In the genomic region with DNA sequence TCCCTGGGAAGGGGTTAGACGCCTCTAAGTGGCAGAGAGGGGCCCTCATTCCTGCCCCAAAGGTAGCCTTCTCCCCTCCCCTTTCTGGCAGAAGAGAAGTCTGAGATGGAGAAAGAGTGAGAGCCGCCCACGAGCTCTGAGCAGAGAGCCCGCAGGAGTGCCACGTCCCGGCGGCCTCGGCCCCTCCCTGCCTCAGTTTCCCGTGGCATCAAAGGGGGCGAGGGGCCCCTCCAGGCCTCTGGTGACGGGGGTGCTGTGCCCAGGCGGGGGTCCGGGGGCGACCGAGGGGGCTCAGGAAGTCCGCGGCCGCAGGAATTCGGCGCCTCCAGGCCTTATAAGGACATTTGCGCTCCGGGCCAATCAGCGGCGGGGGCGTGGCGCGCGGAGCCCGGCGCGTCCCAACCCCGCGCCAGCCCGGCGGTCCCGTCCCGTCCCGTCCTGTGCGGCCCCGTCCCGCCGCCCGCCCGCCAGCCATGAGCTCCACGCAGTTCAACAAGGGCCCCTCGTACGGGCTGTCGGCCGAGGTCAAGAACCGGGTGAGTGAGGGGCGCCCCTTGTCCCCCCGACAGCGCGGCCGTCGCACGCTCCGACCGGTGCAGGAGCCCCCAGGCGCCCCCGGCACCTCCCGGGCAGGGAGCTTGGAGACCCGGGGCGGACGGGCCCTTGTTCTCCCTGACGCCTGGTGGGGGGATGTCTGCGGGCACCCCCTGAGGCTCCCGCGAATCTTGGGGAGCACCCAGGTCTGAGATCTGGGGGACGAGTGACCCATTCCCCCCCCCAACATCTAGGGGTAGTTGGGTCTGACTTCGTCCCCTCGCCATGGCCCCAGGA, we compare ENCODE assay signal across 1 cellular context.
TF ChIP-seq lines count a peak whose summit lies in the region.

A gene (plus strand): TSS at position 420 of the 831 bp plus-strand sequence. CDS start 54 bp downstream, at position 474.

TF ChIP-seq in GM12878, 131 proteins besides CTCF, POLR2A, EP300 and RAD21 (continued from another document and continues in another):
- TF ChIP-seq, protein P1, sequence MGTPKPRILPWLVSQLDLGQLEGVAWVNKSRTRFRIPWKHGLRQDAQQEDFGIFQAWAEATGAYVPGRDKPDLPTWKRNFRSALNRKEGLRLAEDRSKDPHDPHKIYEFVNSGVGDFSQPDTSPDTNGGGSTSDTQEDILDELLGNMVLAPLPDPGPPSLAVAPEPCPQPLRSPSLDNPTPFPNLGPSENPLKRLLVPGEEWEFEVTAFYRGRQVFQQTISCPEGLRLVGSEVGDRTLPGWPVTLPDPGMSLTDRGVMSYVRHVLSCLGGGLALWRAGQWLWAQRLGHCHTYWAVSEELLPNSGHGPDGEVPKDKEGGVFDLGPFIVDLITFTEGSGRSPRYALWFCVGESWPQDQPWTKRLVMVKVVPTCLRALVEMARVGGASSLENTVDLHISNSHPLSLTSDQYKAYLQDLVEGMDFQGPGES (IDR thresholded peaks at IDR 0.05) = no peak
- peak; percentile 6; the same call in 1 of the 2 replicates for TF ChIP-seq HCFC1 (IDR thresholded peaks at IDR 0.05; ENCODE audit: low read length)
- no peak for TF ChIP-seq SUZ12 (IDR thresholded peaks at IDR 0.05; ENCODE audit: unreplicated experiment)
- peak; percentile 21; the same call in 1 of the 2 replicates for TF ChIP-seq CREM (IDR thresholded peaks at IDR 0.05; ENCODE audit: low read depth)
- no peak for TF ChIP-seq RELA (IDR thresholded peaks at IDR 0.05; ENCODE audit: borderline replicate concordance, partially characterized antibody)
- TF ChIP-seq ZZZ3 (IDR thresholded peaks at IDR 0.05; ENCODE audit: control insufficient read depth, insufficient read length, low read depth) = no peak
- TF ChIP-seq WRNIP1 (IDR thresholded peaks at IDR 0.05; ENCODE audit: borderline replicate concordance, low read depth, low read length) = no peak
- no peak for TF ChIP-seq NFYA (IDR thresholded peaks at IDR 0.05; ENCODE audit: borderline replicate concordance, low read depth, low read length)
- TF ChIP-seq, protein P2, sequence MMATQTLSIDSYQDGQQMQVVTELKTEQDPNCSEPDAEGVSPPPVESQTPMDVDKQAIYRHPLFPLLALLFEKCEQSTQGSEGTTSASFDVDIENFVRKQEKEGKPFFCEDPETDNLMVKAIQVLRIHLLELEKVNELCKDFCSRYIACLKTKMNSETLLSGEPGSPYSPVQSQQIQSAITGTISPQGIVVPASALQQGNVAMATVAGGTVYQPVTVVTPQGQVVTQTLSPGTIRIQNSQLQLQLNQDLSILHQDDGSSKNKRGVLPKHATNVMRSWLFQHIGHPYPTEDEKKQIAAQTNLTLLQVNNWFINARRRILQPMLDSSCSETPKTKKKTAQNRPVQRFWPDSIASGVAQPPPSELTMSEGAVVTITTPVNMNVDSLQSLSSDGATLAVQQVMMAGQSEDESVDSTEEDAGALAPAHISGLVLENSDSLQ (IDR thresholded peaks at IDR 0.05) = no peak
- TF ChIP-seq, protein P3, sequence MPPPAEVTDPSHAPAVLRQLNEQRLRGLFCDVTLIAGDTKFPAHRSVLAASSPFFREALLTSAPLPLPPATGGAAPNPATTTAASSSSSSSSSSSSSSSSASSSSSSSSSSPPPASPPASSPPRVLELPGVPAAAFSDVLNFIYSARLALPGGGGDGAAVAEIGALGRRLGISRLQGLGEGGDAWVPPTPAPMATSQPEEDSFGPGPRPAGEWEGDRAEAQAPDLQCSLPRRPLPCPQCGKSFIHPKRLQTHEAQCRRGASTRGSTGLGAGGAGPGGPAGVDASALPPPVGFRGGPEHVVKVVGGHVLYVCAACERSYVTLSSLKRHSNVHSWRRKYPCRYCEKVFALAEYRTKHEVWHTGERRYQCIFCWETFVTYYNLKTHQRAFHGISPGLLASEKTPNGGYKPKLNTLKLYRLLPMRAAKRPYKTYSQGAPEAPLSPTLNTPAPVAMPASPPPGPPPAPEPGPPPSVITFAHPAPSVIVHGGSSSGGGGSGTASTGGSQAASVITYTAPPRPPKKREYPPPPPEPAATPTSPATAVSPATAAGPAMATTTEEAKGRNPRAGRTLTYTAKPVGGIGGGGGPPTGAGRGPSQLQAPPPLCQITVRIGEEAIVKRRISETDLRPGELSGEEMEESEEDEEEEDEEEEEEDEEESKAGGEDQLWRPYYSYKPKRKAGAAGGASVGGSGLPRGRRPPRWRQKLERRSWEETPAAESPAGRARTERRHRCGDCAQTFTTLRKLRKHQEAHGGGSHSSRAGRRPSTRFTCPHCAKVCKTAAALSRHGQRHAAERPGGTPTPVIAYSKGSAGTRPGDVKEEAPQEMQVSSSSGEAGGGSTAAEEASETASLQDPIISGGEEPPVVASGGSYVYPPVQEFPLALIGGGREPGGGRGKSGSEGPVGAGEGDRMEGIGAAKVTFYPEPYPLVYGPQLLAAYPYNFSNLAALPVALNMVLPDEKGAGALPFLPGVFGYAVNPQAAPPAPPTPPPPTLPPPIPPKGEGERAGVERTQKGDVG (CRISPR knock-in tag; IDR thresholded peaks at IDR 0.05) = no peak
- TF ChIP-seq, protein P4, sequence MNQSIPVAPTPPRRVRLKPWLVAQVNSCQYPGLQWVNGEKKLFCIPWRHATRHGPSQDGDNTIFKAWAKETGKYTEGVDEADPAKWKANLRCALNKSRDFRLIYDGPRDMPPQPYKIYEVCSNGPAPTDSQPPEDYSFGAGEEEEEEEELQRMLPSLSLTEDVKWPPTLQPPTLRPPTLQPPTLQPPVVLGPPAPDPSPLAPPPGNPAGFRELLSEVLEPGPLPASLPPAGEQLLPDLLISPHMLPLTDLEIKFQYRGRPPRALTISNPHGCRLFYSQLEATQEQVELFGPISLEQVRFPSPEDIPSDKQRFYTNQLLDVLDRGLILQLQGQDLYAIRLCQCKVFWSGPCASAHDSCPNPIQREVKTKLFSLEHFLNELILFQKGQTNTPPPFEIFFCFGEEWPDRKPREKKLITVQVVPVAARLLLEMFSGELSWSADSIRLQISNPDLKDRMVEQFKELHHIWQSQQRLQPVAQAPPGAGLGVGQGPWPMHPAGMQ (IDR thresholded peaks at IDR 0.05; ENCODE audit: borderline replicate concordance) = no peak
- TF ChIP-seq JUNB (IDR thresholded peaks at IDR 0.05) = no peak
- TF ChIP-seq, protein P5, sequence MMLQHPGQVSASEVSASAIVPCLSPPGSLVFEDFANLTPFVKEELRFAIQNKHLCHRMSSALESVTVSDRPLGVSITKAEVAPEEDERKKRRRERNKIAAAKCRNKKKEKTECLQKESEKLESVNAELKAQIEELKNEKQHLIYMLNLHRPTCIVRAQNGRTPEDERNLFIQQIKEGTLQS (IDR thresholded peaks at IDR 0.05; ENCODE audit: borderline replicate concordance, extremely low read depth, low read depth, low read length) = no peak
- no peak for TF ChIP-seq SMAD1 (IDR thresholded peaks at IDR 0.05; ENCODE audit: low read depth, partially characterized antibody)
- no peak for TF ChIP-seq RCOR1 (conservative IDR thresholded peaks at IDR 0.05; ENCODE audit: low read depth, low read length)
- TF ChIP-seq, protein P6, sequence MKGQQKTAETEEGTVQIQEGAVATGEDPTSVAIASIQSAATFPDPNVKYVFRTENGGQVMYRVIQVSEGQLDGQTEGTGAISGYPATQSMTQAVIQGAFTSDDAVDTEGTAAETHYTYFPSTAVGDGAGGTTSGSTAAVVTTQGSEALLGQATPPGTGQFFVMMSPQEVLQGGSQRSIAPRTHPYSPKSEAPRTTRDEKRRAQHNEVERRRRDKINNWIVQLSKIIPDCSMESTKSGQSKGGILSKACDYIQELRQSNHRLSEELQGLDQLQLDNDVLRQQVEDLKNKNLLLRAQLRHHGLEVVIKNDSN (IDR thresholded peaks at IDR 0.05; ENCODE audit: borderline replicate concordance, extremely low read length, insufficient read depth, low read depth, low read length) = no peak
- TF ChIP-seq ETV6 (conservative IDR thresholded peaks at IDR 0.05 in 1 of 2, IDR thresholded peaks at IDR 0.05 in 1 of 2; ENCODE audit: borderline replicate concordance in 1 of 2, low read depth in 1 of 2) = no peak
- TF ChIP-seq, protein P7, sequence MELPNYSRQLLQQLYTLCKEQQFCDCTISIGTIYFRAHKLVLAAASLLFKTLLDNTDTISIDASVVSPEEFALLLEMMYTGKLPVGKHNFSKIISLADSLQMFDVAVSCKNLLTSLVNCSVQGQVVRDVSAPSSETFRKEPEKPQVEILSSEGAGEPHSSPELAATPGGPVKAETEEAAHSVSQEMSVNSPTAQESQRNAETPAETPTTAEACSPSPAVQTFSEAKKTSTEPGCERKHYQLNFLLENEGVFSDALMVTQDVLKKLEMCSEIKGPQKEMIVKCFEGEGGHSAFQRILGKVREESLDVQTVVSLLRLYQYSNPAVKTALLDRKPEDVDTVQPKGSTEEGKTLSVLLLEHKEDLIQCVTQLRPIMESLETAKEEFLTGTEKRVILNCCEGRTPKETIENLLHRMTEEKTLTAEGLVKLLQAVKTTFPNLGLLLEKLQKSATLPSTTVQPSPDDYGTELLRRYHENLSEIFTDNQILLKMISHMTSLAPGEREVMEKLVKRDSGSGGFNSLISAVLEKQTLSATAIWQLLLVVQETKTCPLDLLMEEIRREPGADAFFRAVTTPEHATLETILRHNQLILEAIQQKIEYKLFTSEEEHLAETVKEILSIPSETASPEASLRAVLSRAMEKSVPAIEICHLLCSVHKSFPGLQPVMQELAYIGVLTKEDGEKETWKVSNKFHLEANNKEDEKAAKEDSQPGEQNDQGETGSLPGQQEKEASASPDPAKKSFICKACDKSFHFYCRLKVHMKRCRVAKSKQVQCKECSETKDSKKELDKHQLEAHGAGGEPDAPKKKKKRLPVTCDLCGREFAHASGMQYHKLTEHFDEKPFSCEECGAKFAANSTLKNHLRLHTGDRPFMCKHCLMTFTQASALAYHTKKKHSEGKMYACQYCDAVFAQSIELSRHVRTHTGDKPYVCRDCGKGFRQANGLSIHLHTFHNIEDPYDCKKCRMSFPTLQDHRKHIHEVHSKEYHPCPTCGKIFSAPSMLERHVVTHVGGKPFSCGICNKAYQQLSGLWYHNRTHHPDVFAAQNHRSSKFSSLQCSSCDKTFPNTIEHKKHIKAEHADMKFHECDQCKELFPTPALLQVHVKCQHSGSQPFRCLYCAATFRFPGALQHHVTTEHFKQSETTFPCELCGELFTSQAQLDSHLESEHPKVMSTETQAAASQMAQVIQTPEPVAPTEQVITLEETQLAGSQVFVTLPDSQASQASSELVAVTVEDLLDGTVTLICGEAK (IDR thresholded peaks at IDR 0.05; ENCODE audit: borderline replicate concordance) = no peak
- no peak for TF ChIP-seq NFIC (IDR thresholded peaks at IDR 0.05; ENCODE audit: low read depth, low read length)
- no peak for TF ChIP-seq KDM1A (IDR thresholded peaks at IDR 0.05; ENCODE audit: borderline replicate concordance)
- TF ChIP-seq, protein P8, sequence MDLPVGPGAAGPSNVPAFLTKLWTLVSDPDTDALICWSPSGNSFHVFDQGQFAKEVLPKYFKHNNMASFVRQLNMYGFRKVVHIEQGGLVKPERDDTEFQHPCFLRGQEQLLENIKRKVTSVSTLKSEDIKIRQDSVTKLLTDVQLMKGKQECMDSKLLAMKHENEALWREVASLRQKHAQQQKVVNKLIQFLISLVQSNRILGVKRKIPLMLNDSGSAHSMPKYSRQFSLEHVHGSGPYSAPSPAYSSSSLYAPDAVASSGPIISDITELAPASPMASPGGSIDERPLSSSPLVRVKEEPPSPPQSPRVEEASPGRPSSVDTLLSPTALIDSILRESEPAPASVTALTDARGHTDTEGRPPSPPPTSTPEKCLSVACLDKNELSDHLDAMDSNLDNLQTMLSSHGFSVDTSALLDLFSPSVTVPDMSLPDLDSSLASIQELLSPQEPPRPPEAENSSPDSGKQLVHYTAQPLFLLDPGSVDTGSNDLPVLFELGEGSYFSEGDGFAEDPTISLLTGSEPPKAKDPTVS (IDR thresholded peaks at IDR 0.05; ENCODE audit: low read depth, low read length) = no peak
- TF ChIP-seq, protein P9, sequence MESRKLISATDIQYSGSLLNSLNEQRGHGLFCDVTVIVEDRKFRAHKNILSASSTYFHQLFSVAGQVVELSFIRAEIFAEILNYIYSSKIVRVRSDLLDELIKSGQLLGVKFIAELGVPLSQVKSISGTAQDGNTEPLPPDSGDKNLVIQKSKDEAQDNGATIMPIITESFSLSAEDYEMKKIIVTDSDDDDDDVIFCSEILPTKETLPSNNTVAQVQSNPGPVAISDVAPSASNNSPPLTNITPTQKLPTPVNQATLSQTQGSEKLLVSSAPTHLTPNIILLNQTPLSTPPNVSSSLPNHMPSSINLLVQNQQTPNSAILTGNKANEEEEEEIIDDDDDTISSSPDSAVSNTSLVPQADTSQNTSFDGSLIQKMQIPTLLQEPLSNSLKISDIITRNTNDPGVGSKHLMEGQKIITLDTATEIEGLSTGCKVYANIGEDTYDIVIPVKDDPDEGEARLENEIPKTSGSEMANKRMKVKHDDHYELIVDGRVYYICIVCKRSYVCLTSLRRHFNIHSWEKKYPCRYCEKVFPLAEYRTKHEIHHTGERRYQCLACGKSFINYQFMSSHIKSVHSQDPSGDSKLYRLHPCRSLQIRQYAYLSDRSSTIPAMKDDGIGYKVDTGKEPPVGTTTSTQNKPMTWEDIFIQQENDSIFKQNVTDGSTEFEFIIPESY (IDR thresholded peaks at IDR 0.05) = no peak
- no peak for TF ChIP-seq TCF7 (IDR thresholded peaks at IDR 0.05; ENCODE audit: borderline replicate concordance)
- TF ChIP-seq SMARCA5 (IDR thresholded peaks at IDR 0.05) = peak; percentile 46; the same call in 1 of the 2 replicates
- no peak for TF ChIP-seq IRF4 (IDR thresholded peaks at IDR 0.05; ENCODE audit: low read depth, low read length)
- no peak for TF ChIP-seq BMI1 (IDR thresholded peaks at IDR 0.05; ENCODE audit: borderline replicate concordance)
- TF ChIP-seq RB1 (IDR thresholded peaks at IDR 0.05; ENCODE audit: borderline replicate concordance) = no peak; the same call in 1 of the 2 replicates
- TF ChIP-seq NBN (IDR thresholded peaks at IDR 0.05) = no peak
- peak in 1 of 2 experiments; percentile 34; a peak in 1 of 3 replicates for TF ChIP-seq EGR1 (IDR thresholded peaks at IDR 0.05; ENCODE audit: borderline replicate concordance in 1 of 2, low read depth in 2 of 2, low read length in 2 of 2)
- no peak for TF ChIP-seq BRCA1 (IDR thresholded peaks at IDR 0.05; ENCODE audit: low read depth, low read length)
- TF ChIP-seq, protein P10, sequence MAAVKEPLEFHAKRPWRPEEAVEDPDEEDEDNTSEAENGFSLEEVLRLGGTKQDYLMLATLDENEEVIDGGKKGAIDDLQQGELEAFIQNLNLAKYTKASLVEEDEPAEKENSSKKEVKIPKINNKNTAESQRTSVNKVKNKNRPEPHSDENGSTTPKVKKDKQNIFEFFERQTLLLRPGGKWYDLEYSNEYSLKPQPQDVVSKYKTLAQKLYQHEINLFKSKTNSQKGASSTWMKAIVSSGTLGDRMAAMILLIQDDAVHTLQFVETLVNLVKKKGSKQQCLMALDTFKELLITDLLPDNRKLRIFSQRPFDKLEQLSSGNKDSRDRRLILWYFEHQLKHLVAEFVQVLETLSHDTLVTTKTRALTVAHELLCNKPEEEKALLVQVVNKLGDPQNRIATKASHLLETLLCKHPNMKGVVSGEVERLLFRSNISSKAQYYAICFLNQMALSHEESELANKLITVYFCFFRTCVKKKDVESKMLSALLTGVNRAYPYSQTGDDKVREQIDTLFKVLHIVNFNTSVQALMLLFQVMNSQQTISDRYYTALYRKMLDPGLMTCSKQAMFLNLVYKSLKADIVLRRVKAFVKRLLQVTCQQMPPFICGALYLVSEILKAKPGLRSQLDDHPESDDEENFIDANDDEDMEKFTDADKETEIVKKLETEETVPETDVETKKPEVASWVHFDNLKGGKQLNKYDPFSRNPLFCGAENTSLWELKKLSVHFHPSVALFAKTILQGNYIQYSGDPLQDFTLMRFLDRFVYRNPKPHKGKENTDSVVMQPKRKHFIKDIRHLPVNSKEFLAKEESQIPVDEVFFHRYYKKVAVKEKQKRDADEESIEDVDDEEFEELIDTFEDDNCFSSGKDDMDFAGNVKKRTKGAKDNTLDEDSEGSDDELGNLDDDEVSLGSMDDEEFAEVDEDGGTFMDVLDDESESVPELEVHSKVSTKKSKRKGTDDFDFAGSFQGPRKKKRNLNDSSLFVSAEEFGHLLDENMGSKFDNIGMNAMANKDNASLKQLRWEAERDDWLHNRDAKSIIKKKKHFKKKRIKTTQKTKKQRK (IDR thresholded peaks at IDR 0.05; ENCODE audit: low read depth, low read length) = no peak
- TF ChIP-seq JUND (IDR thresholded peaks at IDR 0.05; ENCODE audit: low read depth, low read length) = no peak
- no peak for TF ChIP-seq NFXL1 (IDR thresholded peaks at IDR 0.05; ENCODE audit: borderline replicate concordance)
- no peak for TF ChIP-seq FOXK2 (IDR thresholded peaks at IDR 0.05)
- no peak for TF ChIP-seq ZNF24 (IDR thresholded peaks at IDR 0.05)
